Comparison of ENCODE assay signal across 8 cellular contexts in the genomic region with DNA sequence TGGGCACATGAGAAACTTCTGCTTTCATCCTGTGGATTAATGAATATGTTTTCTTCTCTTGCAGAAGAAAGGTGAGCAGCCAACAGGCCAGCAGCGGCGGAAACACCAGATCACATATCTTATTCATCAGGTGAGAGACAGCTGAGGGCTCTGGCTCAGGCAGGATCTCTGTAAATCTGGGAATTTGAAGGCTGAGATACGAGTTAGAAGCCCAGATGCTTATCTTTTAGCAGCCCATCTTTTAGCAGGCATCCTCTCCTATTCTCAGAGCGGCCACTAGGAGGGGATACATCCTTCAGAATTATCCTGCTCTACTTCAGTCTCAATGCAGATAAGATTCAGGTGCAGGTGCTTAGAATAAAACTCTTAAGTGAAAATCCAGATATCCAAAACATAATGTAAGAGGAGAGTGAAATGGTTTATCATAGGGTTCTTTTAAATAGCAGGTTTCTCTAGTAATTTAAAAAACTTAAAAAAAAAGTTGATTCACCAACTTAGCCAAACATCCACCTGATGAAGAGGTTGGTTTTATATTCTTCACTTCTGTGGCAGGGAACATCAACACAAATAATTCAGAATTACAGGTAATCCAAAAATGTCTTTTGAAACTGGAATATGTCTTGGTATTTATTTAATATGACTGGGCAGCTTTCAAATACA. TPM values are rescaled to one million over a fixed set of nuclear protein-coding genes. Genes with fewer than 3 reads are reported as not detected.
DNase-seq lines count a peak whose midpoint lies in the region; ATAC-seq and TF ChIP-seq lines count a peak whose summit lies in the region.

No MANE protein-coding gene starts in this region.

- no TSS peak for BruUV-seq in PC-9 (replicated peaks; lab: Mats Ljungman, UMichigan)

- H3K4me3 Mint-ChIP-seq in glutamatergic neuron (ENCODE audit: unreplicated experiment): no peak overlapping the region

- peak; percentile 90 for TF ChIP-seq CTCF in PC-9 (conservative IDR thresholded peaks at IDR 0.05)
- TF ChIP-seq CTCF in glutamatergic neuron (IDR thresholded peaks at IDR 0.05; ENCODE audit: partially characterized antibody, unreplicated experiment): peak; percentile 87
- peak; percentile 56 to 83 (median 73) for TF ChIP-seq CTCF in spleen (IDR thresholded peaks at IDR 0.05 in 8 of 11, conservative IDR thresholded peaks at IDR 0.05 in 3 of 11)

- H3K27me3 ChIP-seq in PC-9 (ENCODE audit: insufficient read depth, low read depth): no peaks in the 10 kb centered on the region
- no peaks in the 10 kb centered on the region for H3K27me3 ChIP-seq in spleen (replicated peaks in 1 of 7)

- peaks cover 12% of the 10 kb centered on the region for H3K4me1 Mint-ChIP-seq in glutamatergic neuron (ENCODE audit: low read depth, unreplicated experiment)

- H3K9me3 ChIP-seq in PC-9 (ENCODE audit: insufficient read depth, low read depth) (no peaks in the 10 kb centered on the region), spleen (no peaks in the 10 kb centered on the region)

- H2AFZ ChIP-seq in PC-9: no peak overlapping the region

- H3K4me2 ChIP-seq in PC-9: no peak overlapping the region

- H3K36me3 ChIP-seq in PC-9 (ENCODE audit: low read depth) (peaks cover 12% of the 10 kb centered on the region), spleen (peaks cover 2 to 100% (median 87%) of the 10 kb centered on the region in 6 donors)

- CTCF ChIA-PET in PC-9 (lab: Charles Lee): interaction anchor here (0.9 to 1.0 kb wide), 2 partner anchors 62 to 71 kb away, joined by 3 to 5 read pairs; no protein-coding TSS in a partner anchor

- peak overlapping the region; percentile 59 for H3K27ac Mint-ChIP-seq in glutamatergic neuron (ENCODE audit: unreplicated experiment)

- no peak overlapping the region for H3K27ac ChIP-seq in PC-9
- H3K27ac ChIP-seq in spleen: peak overlapping the region in 3 of 8 donors; percentile 17 to 59 (median 37)

- no peak for TF ChIP-seq POLR2A in spleen (IDR thresholded peaks at IDR 0.05)

- POLR2A ChIA-PET in PC-9 (lab: Charles Lee; ENCODE audit: unreplicated experiment): no interaction called here

- no peak for ATAC-seq in GM21447 (IDR thresholded peaks at IDR 0.05; ENCODE audit: unreplicated experiment)

- H4K20me1 ChIP-seq in PC-9 (ENCODE audit: insufficient read depth): peaks cover 19% of the 10 kb centered on the region

- H3K36me3 Mint-ChIP-seq in glutamatergic neuron (ENCODE audit: unreplicated experiment): no peaks in the 10 kb centered on the region

- DNase-seq in EH (ENCODE audit: low read depth): peak; percentile 76
- DNase-seq in HuH-7.5 (ENCODE audit: low spot score): peak; percentile 51
- peak; percentile 41 to 54 for DNase-seq in PC-9
- DNase-seq in activated naive CD4-positive, alpha-beta T cell treated with anti-CD3 and anti-CD28 coated beads, Interleukin-2, amount 50 U/mL, for 16 hours: peak; percentile 58
- DNase-seq in glutamatergic neuron: peak; percentile 55
- DNase-seq in spleen: no peak
- no peak for DNase-seq in GOT3 (lab: John Stamatoyannopoulos, UW)

- H3K79me2 ChIP-seq in PC-9 (ENCODE audit: low read depth): no peaks in the 10 kb centered on the region

- H3F3A ChIP-seq in PC-9 (ENCODE audit: insufficient read depth, low read depth): peaks cover 19% of the 10 kb centered on the region

- no peaks in the 10 kb centered on the region for H3K4me1 ChIP-seq in PC-9 (replicated peaks; ENCODE audit: insufficient read depth)
- peaks cover 0 to 37% (median 16%) of the 10 kb centered on the region in 6 donors for H3K4me1 ChIP-seq in spleen

- H3K9me3 Mint-ChIP-seq in glutamatergic neuron (ENCODE audit: unreplicated experiment): no peaks in the 10 kb centered on the region

- H3K4me3 ChIP-seq in PC-9 (no peak overlapping the region), spleen (no peak overlapping the region)

- H3K27me3 Mint-ChIP-seq in glutamatergic neuron (ENCODE audit: unreplicated experiment): no peaks in the 10 kb centered on the region

- intact Hi-C loops in PC-9 (cut with micrococcal nuclease; ENCODE audit: unreplicated experiment) (loop anchor here (1.0 to 2.0 kb wide), 4 partner anchors 63 to 129 kb away; a partner anchor contains a TSS), spleen (cut with DNase I; ENCODE audit: low total_unique reads) (no loop called here)

- WGBS in spleen, 5 donors: 43 to 64% (median 55%) methylated on average over 4 of the region's 4 CpGs

- H3K9me2 ChIP-seq in PC-9 (ENCODE audit: insufficient read depth): no peaks in the 10 kb centered on the region

RNA-seq across cellular contexts. Expression of a gene that starts 19.3 kb away (rescaled TPM):
- total RNA-seq in PC-9 (2021) (4.0 and 5.8 TPM in 2 replicates), glutamatergic neuron (ENCODE audit: unreplicated experiment) (0.86 TPM), spleen (10 to 100 TPM; 10.4 to 22.1 (median 15.1) TPM)
- 1 to 10 TPM; 3.6 to 5.6 (median 5.2) TPM for polyA plus RNA-seq in spleen

RNA-seq across cellular contexts. Expression of a gene that starts 30.0 kb away (rescaled TPM):
- total RNA-seq in PC-9 (2021): 47.8 and 56.6 TPM in 2 replicates
- total RNA-seq in glutamatergic neuron (ENCODE audit: unreplicated experiment): 88.8 TPM
- total RNA-seq in spleen: 10 to 100 TPM; 45.4 to 64.6 (median 57.9) TPM
- 10 to 100 TPM; 39.1 to 55.9 (median 52.5) TPM for polyA plus RNA-seq in spleen

RNA-seq across cellular contexts. Expression of a gene that starts 45.9 kb away (rescaled TPM):
- total RNA-seq in PC-9 (2021) (472 and 498 TPM in 2 replicates), glutamatergic neuron (ENCODE audit: unreplicated experiment) (147 TPM), spleen (100 to 1,000 TPM in 4 of 7 donors, 10 to 100 TPM in 3; 80.9 to 143 (median 110) TPM)
- polyA plus RNA-seq in spleen: 100 to 1,000 TPM in 1 of 3 donors, 10 to 100 TPM in 2; 48.8 to 100 (median 66.0) TPM

RNA-seq across cellular contexts. Expression of a gene that starts 56.5 kb away (rescaled TPM):
- 74.1 and 85.3 TPM in 2 replicates for total RNA-seq in PC-9 (2021)
- total RNA-seq in glutamatergic neuron (ENCODE audit: unreplicated experiment): 25.1 TPM
- 10 to 100 TPM; 15.2 to 45.3 (median 37.3) TPM for total RNA-seq in spleen
- 10 to 100 TPM; 64.8 to 83.5 (median 82.8) TPM for polyA plus RNA-seq in spleen

Comparison
In these comparisons a context has a peak if more than half of its experiments do, and no peak if none do; other contexts are left out.
1. DNase-seq: peak in EH (single experiment), HuH-7.5 (single experiment), PC-9 (2 of 2), activated naive CD4-positive, alpha-beta T cell treated with anti-CD3 and anti-CD28 coated beads, Interleukin-2, amount 50 U/mL, for 16 hours (single experiment) and glutamatergic neuron (single experiment); none in spleen (single experiment) and GOT3 (single experiment).
2. Peak in every context shown above with its lines, with median percentiles within 50 percentile points of each other: CTCF ChIP-seq.